16 cellular contexts compared by ENCODE assay signal in the genomic region with DNA sequence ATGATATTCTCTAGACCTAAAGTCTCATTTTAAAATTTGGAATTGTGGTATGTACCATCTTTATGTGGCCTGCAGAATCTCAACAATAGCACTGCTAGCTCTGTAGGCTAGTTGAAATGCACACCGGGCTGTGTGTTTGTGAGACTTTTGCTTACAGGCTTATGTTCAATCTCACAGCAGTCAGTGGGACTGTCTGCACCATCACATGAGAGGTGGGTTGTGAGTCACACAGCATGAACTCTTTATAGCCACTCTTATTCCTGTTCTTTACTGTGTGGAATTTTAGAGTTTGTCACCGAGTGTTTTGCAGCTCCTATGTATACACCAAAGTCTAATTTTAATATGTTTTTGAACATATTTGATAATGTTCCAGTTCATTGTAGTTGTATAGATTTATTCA.
A peak's percentile ranks its signal among the peaks of the same experiment; 100 is the strongest.
DNase-seq lines count a peak whose midpoint lies in the region; ATAC-seq and TF ChIP-seq lines count a peak whose summit lies in the region.
"Had no signal": no experiment of that assay in that cellular context is flagged by ENCODE, and none has a peak within 500 bp of the region (broad histone marks: within the 10 kb centered on the region; RNA-seq: fewer than 3 reads in every experiment).

No MANE protein-coding gene starts in this region.

- no peaks in the 10 kb centered on the region for H3K27me3 Mint-ChIP-seq in MCF 10A (ENCODE audit: insufficient read depth, unreplicated experiment)
- H3K27me3 Mint-ChIP-seq in activated CD4-positive, alpha-beta T cell treated with anti-CD3 and anti-CD28 coated beads, Interleukin-2, amount 10 ng/mL, durations not matched to agents 24 days and 14 days = no peaks in the 10 kb centered on the region
- H3K27me3 Mint-ChIP-seq: activated naive CD8-positive, alpha-beta T cell treated with anti-CD3 and anti-CD28 coated beads, Interleukin-2, amount 10 ng/mL, durations not matched to agents 7 days and 5 days had no signal

- no peaks in the 10 kb centered on the region for H3K9me2 ChIP-seq in SK-N-SH

- H3K27ac ChIP-seq in breast epithelium (no peak overlapping the region), SK-N-SH (ENCODE audit: low read depth in 2 of 2, low read length in 1 of 2) (peak overlapping the region in 1 of 2 experiments; percentile 42; a peak in 1 of 4 replicates)
- H3K27ac ChIP-seq: HL-60, lower lobe of right lung, neutrophil, SJSA1, spleen, thyroid gland, WERI-Rb-1 had no signal

- TF ChIP-seq RAD21 in SK-N-SH (IDR thresholded peaks at IDR 0.05; ENCODE audit: low read length) = no peak

- 74% methylated on average over 2 of the region's 2 CpGs for WGBS in SK-N-SH (ENCODE audit: low lambda C conversion rate)

- POLR2A ChIA-PET in MCF 10A (lab: Yijun Ruan, JAX) = interaction anchor here (0.6 to 1.2 kb wide), 6 partner anchors 10 to 219 kb away, joined by 3 to 4 read pairs (median 3); no protein-coding TSS in a partner anchor
- POLR2A ChIA-PET in SK-N-SH (lab: Yijun Ruan, JAX) = no interaction called here

- no peak for TF ChIP-seq CTCF in MCF 10A (IDR thresholded peaks at IDR 0.05; ENCODE audit: unreplicated experiment)
- TF ChIP-seq CTCF in breast epithelium (IDR thresholded peaks at IDR 0.05) = no peak
- no peak for TF ChIP-seq CTCF in SK-N-SH (IDR thresholded peaks at IDR 0.05)
- no peak for TF ChIP-seq CTCF in fibroblast of pulmonary artery (IDR thresholded peaks at IDR 0.05; ENCODE audit: low read length, missing control alignments)

- H3K79me2 ChIP-seq in SK-N-SH (ENCODE audit: insufficient read depth) = peaks cover 70% of the 10 kb centered on the region

- no peak for ATAC-seq in left colon

- no peaks in the 10 kb centered on the region for H4K20me1 ChIP-seq in SK-N-SH (ENCODE audit: insufficient read depth)

- BruUV-seq in MCF 10A (replicated peaks; lab: Mats Ljungman, UMichigan) = no TSS peak

- TF ChIP-seq EP300 in SK-N-SH (IDR thresholded peaks at IDR 0.05; ENCODE audit: borderline replicate concordance in 1 of 2, low read depth in 1 of 2, low read length in 1 of 2) = no peak

- H3K36me3 ChIP-seq in breast epithelium (no peaks in the 10 kb centered on the region), SK-N-SH (replicated peaks in 1 of 2; ENCODE audit: control insufficient read depth in 1 of 2, insufficient read depth in 2 of 2, low read length in 1 of 2) (no peaks in the 10 kb centered on the region)
- H3K36me3 ChIP-seq: lower lobe of right lung, neutrophil, SJSA1, spleen, thyroid gland, WERI-Rb-1 had no signal

- no peaks in the 10 kb centered on the region for H3K27me3 ChIP-seq in breast epithelium
- H3K27me3 ChIP-seq in SK-N-SH (ENCODE audit: insufficient read depth) = no peaks in the 10 kb centered on the region
- H3K27me3 ChIP-seq: neutrophil, SJSA1, spleen, thyroid gland had no signal

- H3F3A ChIP-seq in SK-N-SH (replicated peaks; ENCODE audit: insufficient read depth) = peaks cover 4% of the 10 kb centered on the region

- no peak overlapping the region; the same call in 1 of the 2 replicates for H3K4me2 ChIP-seq in SK-N-SH

- H3K4me3 ChIP-seq in breast epithelium = no peak overlapping the region
- H3K4me3 ChIP-seq in SK-N-SH (ENCODE audit: low read depth in 2 of 2, low read length in 1 of 2) = no peak overlapping the region
- H3K4me3 ChIP-seq in fibroblast of pulmonary artery (replicated peaks; ENCODE audit: low read depth, low read length) = no peak overlapping the region
- H3K4me3 ChIP-seq: lower lobe of right lung, SJSA1, spleen, thyroid gland had no signal

- no peaks in the 10 kb centered on the region for H3K4me1 ChIP-seq in breast epithelium
- no peaks in the 10 kb centered on the region; a peak in 3 of 4 replicates for H3K4me1 ChIP-seq in SK-N-SH (ENCODE audit: control insufficient read depth in 1 of 2, insufficient read depth in 2 of 2, low read depth in 1 of 2, low read length in 1 of 2)
- H3K4me1 ChIP-seq: thyroid gland had no signal

- H3K4me3 Mint-ChIP-seq in MCF 10A (ENCODE audit: unreplicated experiment) = no peak overlapping the region
- H3K4me3 Mint-ChIP-seq in activated CD4-positive, alpha-beta T cell treated with anti-CD3 and anti-CD28 coated beads, Interleukin-2, amount 10 ng/mL, durations not matched to agents 24 days and 14 days = no peak overlapping the region
- H3K4me3 Mint-ChIP-seq: activated naive CD8-positive, alpha-beta T cell treated with anti-CD3 and anti-CD28 coated beads, Interleukin-2, amount 10 ng/mL, durations not matched to agents 7 days and 5 days had no signal

- no peak overlapping the region; the same call in 1 of the 2 replicates for H3K9ac ChIP-seq in SK-N-SH

- peak overlapping the region; percentile 54 for H3K27ac Mint-ChIP-seq in MCF 10A (ENCODE audit: low read depth, unreplicated experiment)
- H3K27ac Mint-ChIP-seq in activated CD4-positive, alpha-beta T cell treated with anti-CD3 and anti-CD28 coated beads, Interleukin-2, amount 10 ng/mL, durations not matched to agents 24 days and 14 days = no peak overlapping the region
- H3K27ac Mint-ChIP-seq: activated naive CD8-positive, alpha-beta T cell treated with anti-CD3 and anti-CD28 coated beads, Interleukin-2, amount 10 ng/mL, durations not matched to agents 7 days and 5 days had no signal

- intact Hi-C loops in MCF 10A (cut with micrococcal nuclease) = no loop called here
- intact Hi-C loops in breast epithelium (cut with DNase I; ENCODE audit: low total_unique reads) = no loop called here
- intact Hi-C loops in activated CD4-positive, alpha-beta T cell treated with anti-CD3 and anti-CD28 coated beads, Interleukin-2, amount 10 ng/mL, durations not matched to agents 24 days and 14 days (cut with micrococcal nuclease) = no loop called here
- intact Hi-C loops in left colon (cut with DNase I, micrococcal nuclease) = no loop called here

- DNase-seq in MCF 10A (ENCODE audit: unreplicated experiment) (peak; percentile 49), breast epithelium (ENCODE audit: low spot score in 2 of 2) (no peak), SK-N-SH (no peak), fibroblast of pulmonary artery (ENCODE audit: low read depth) (peak; percentile 59), stromal cell of bone marrow (ENCODE audit: low read depth) (peak; percentile 39), left colon (no peak)
- no peak for DNase-seq in stimulated activated CD4-positive, alpha-beta T cell treated with anti-CD3 and anti-CD28 coated beads, Interleukin-4, amount 100 ng/mL, for 24 hours
- no peak for DNase-seq in activated CD4-positive, alpha-beta T cell treated with anti-CD3 and anti-CD28 coated beads, Interleukin-2, amount 10 ng/mL, durations not matched to agents 24 days and 14 days
- DNase-seq: activated naive CD8-positive, alpha-beta T cell treated with anti-CD3 and anti-CD28 coated beads, Interleukin-2, amount 10 ng/mL, durations not matched to agents 7 days and 5 days; lower lobe of right lung; spleen; thyroid gland; WERI-Rb-1 had no signal

- CTCF ChIA-PET in MCF 10A (lab: Yijun Ruan, JAX) (interaction anchor here (0.6 to 1.2 kb wide), 4 partner anchors 15 to 1629 kb away, joined by 3 to 8 read pairs (median 4); no protein-coding TSS in a partner anchor), SK-N-SH (lab: Yijun Ruan, JAX) (interaction anchor here (0.6 kb wide), 1 partner anchor 22 kb away, joined by 3 read pairs; no protein-coding TSS in a partner anchor)

- TF ChIP-seq POLR2A in breast epithelium (IDR thresholded peaks at IDR 0.05) = no peak

- no peaks in the 10 kb centered on the region for H3K9me3 Mint-ChIP-seq in MCF 10A (ENCODE audit: unreplicated experiment)
- no peaks in the 10 kb centered on the region for H3K9me3 Mint-ChIP-seq in activated CD4-positive, alpha-beta T cell treated with anti-CD3 and anti-CD28 coated beads, Interleukin-2, amount 10 ng/mL, durations not matched to agents 24 days and 14 days
- H3K9me3 Mint-ChIP-seq: activated naive CD8-positive, alpha-beta T cell treated with anti-CD3 and anti-CD28 coated beads, Interleukin-2, amount 10 ng/mL, durations not matched to agents 7 days and 5 days had no signal

- H3K4me1 Mint-ChIP-seq in MCF 10A (ENCODE audit: insufficient read depth, unreplicated experiment) = peaks cover 37% of the 10 kb centered on the region
- no peaks in the 10 kb centered on the region for H3K4me1 Mint-ChIP-seq in activated CD4-positive, alpha-beta T cell treated with anti-CD3 and anti-CD28 coated beads, Interleukin-2, amount 10 ng/mL, durations not matched to agents 24 days and 14 days
- H3K4me1 Mint-ChIP-seq: activated naive CD8-positive, alpha-beta T cell treated with anti-CD3 and anti-CD28 coated beads, Interleukin-2, amount 10 ng/mL, durations not matched to agents 7 days and 5 days had no signal

- H3K36me3 Mint-ChIP-seq in MCF 10A (ENCODE audit: insufficient read depth, unreplicated experiment) = no peaks in the 10 kb centered on the region
- H3K36me3 Mint-ChIP-seq in activated CD4-positive, alpha-beta T cell treated with anti-CD3 and anti-CD28 coated beads, Interleukin-2, amount 10 ng/mL, durations not matched to agents 24 days and 14 days (ENCODE audit: low read depth) = no peaks in the 10 kb centered on the region
- H3K36me3 Mint-ChIP-seq: activated naive CD8-positive, alpha-beta T cell treated with anti-CD3 and anti-CD28 coated beads, Interleukin-2, amount 10 ng/mL, durations not matched to agents 7 days and 5 days had no signal

- H2AFZ ChIP-seq in SK-N-SH (ENCODE audit: low read depth) = no peak overlapping the region

- H3K9me3 ChIP-seq in breast epithelium (no peaks in the 10 kb centered on the region), SK-N-SH (no peaks in the 10 kb centered on the region)
- H3K9me3 ChIP-seq: lower lobe of right lung, neutrophil, SJSA1, spleen, thyroid gland had no signal

TF ChIP-seq in SK-N-SH, 30 proteins besides CTCF, POLR2A, EP300 and RAD21:
- TF ChIP-seq SIN3A (IDR thresholded peaks at IDR 0.05; ENCODE audit: borderline replicate concordance, low read depth, low read length) (no peak), RCOR1 (IDR thresholded peaks at IDR 0.05; ENCODE audit: low read length) (no peak), GATA2 (CRISPR knock-in tag; IDR thresholded peaks at IDR 0.05) (no peak), FOSL2 (IDR thresholded peaks at IDR 0.05; ENCODE audit: borderline replicate concordance, low read depth) (peak; percentile 18; the same call in 1 of the 2 replicates), FOXJ3 (CRISPR knock-in tag; IDR thresholded peaks at IDR 0.05) (no peak), FOXM1 (IDR thresholded peaks at IDR 0.05; ENCODE audit: low read depth) (no peak)
TF ChIP-seq in SK-N-SH: peak in this region for 1.

Comparison
In these comparisons a context has a peak if more than half of its experiments do, and no peak if none do; other contexts are left out.
1. DNase-seq: peak in MCF 10A (single experiment), fibroblast of pulmonary artery (single experiment) and stromal cell of bone marrow (single experiment); none in breast epithelium (0 of 2), SK-N-SH (single experiment), stimulated activated CD4-positive, alpha-beta T cell treated with anti-CD3 and anti-CD28 coated beads, Interleukin-4, amount 100 ng/mL, for 24 hours (single experiment), activated CD4-positive, alpha-beta T cell treated with anti-CD3 and anti-CD28 coated beads, Interleukin-2, amount 10 ng/mL, durations not matched to agents 24 days and 14 days (single experiment) and left colon (0 of 2).